In the genomic region with DNA sequence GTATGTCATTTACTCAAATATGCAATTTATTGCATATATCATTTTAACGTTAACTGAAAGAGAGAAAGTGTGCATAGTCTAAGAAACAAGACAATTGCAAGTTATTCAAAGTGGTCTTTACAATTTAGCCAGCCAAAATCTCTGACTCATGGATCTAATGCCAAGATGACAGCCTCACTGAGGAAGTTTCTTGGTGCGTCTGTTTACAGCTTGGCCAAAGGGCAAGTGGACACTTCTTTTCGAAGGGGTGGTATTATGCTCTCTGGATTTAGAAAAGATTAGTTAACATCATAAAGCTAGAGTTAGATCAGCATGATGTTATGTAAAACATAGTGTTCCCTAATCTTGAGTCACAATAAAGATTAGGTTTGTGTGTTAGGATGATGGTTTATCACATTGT, we compare ENCODE assay signal across 15 cellular contexts. TPM values are rescaled to one million over a fixed set of nuclear protein-coding genes. Genes with fewer than 3 reads are reported as not detected.
DNase-seq lines count a peak whose midpoint lies in the region; ATAC-seq and TF ChIP-seq lines count a peak whose summit lies in the region.
"Had no signal": no experiment of that assay in that cellular context is flagged by ENCODE, and none has a peak within 500 bp of the region (broad histone marks: within the 10 kb centered on the region; RNA-seq: fewer than 3 reads in every experiment).

No MANE protein-coding gene starts in this region.

- H3K9me3 ChIP-seq in parathyroid adenoma (ENCODE audit: control insufficient read depth, low read length) (no peaks in the 10 kb centered on the region), spleen (peaks cover 0 to 11% (median 7%) of the 10 kb centered on the region in 8 donors)

- POLR2A ChIA-PET in activated B cell treated with CpG ODN at 0.5 μM for 24 hours (lab: Charles Lee), result interaction anchor here (1.7 to 8.2 kb wide), 5 partner anchors 36 to 107 kb away, joined by 3 to 105 read pairs (median 8); a partner anchor contains a TSS

- peaks cover 53% of the 10 kb centered on the region for H3K4me1 Mint-ChIP-seq in CD14-positive monocyte
- H3K4me1 Mint-ChIP-seq in activated B cell treated with CpG ODN at 0.5 μM for 24 hours, result peaks cover 67% of the 10 kb centered on the region
- peaks cover 12% of the 10 kb centered on the region for H3K4me1 Mint-ChIP-seq in glutamatergic neuron (ENCODE audit: low read depth, unreplicated experiment)

- 76 to 87% (median 79%) methylated on average over 3 of the region's 3 CpGs for WGBS in spleen, 5 donors

- no peak for TF ChIP-seq POLR2A in spleen (IDR thresholded peaks at IDR 0.05)

- H3K27ac ChIP-seq in parathyroid adenoma, result no peak overlapping the region
- H3K27ac ChIP-seq in spleen, result peak overlapping the region in 3 of 8 donors; percentile 78 to 91 (median 81)
- H3K27ac ChIP-seq: BLaER1 had no signal

- CTCF ChIA-PET in activated B cell treated with CpG ODN at 0.5 μM for 24 hours (lab: Charles Lee), result interaction anchor here (1.1 to 2.0 kb wide), 3 partner anchors 111 to 157 kb away, joined by 4 to 14 read pairs (median 7); no protein-coding TSS in a partner anchor

- H3K4me3 ChIP-seq in parathyroid adenoma (ENCODE audit: low read depth, low read length) (no peak overlapping the region), spleen (no peak overlapping the region), foreskin fibroblast (ENCODE audit: low read depth in 1 of 2, low read length in 2 of 2) (no peak overlapping the region)
- H3K4me3 ChIP-seq: BLaER1 had no signal

- no peaks in the 10 kb centered on the region for H3K79me2 ChIP-seq in parathyroid adenoma

- TF ChIP-seq CTCF in CD14-positive monocyte (IDR thresholded peaks at IDR 0.05), result no peak
- TF ChIP-seq CTCF in activated B cell treated with CpG ODN at 0.5 μM for 24 hours (IDR thresholded peaks at IDR 0.05), result no peak
- no peak for TF ChIP-seq CTCF in glutamatergic neuron (IDR thresholded peaks at IDR 0.05; ENCODE audit: partially characterized antibody, unreplicated experiment)
- TF ChIP-seq CTCF in parathyroid adenoma (IDR thresholded peaks at IDR 0.05), result no peak
- no peak for TF ChIP-seq CTCF in spleen (IDR thresholded peaks at IDR 0.05 in 8 of 11, conservative IDR thresholded peaks at IDR 0.05 in 3 of 11)
- no peak for TF ChIP-seq CTCF in foreskin fibroblast (IDR thresholded peaks at IDR 0.05; ENCODE audit: low read depth, low read length)

- peaks cover 21% of the 10 kb centered on the region for H3K4me1 ChIP-seq in parathyroid adenoma
- peaks cover 4 to 65% (median 17%) of the 10 kb centered on the region in 6 donors for H3K4me1 ChIP-seq in spleen

- H3K9me3 Mint-ChIP-seq in CD14-positive monocyte (peaks cover 0 to 10% (median 4%) of the 10 kb centered on the region in 7 donors), activated B cell treated with CpG ODN at 0.5 μM for 24 hours (peaks cover under 1% of the 10 kb centered on the region), glutamatergic neuron (ENCODE audit: unreplicated experiment) (peaks cover 4% of the 10 kb centered on the region)

- H2AFZ ChIP-seq in parathyroid adenoma, result peak overlapping the region; percentile 40

- intact Hi-C loops in CD14-positive monocyte (cut with micrococcal nuclease) (loop anchor here (5.0 kb wide), 2 partner anchors 50 to 70 kb away; no protein-coding TSS in a partner anchor), activated B cell treated with CpG ODN at 0.5 μM for 24 hours (cut with micrococcal nuclease) (loop anchor here (2.0 kb wide), 1 partner anchor 51 kb away; a partner anchor contains a TSS), spleen (cut with DNase I; ENCODE audit: low total_unique reads) (loop anchor here (10.0 kb wide), 1 partner anchor 157 kb away; no protein-coding TSS in a partner anchor)

- H3K27me3 ChIP-seq in parathyroid adenoma (ENCODE audit: control insufficient read depth, insufficient read depth, low read length) (no peaks in the 10 kb centered on the region), spleen (replicated peaks in 1 of 7) (no peaks in the 10 kb centered on the region)
- H3K27me3 ChIP-seq: BLaER1 had no signal

- no peak for ATAC-seq in activated B cell treated with CpG ODN at 0.5 μM for 24 hours (ENCODE audit: low read depth)
- no peak for ATAC-seq in HG02571 (IDR thresholded peaks at IDR 0.05; ENCODE audit: unreplicated experiment)

- no peak overlapping the region for H3K4me2 ChIP-seq in parathyroid adenoma (ENCODE audit: low read length)
- H3K4me2 ChIP-seq: BLaER1 had no signal

- H3K27ac Mint-ChIP-seq in CD14-positive monocyte (peak overlapping the region; percentile 89 to 97 (median 96)), activated B cell treated with CpG ODN at 0.5 μM for 24 hours (peak overlapping the region; percentile 59), glutamatergic neuron (ENCODE audit: unreplicated experiment) (peak overlapping the region; percentile 67)
- H3K27ac Mint-ChIP-seq: HFFc6 had no signal

- H3K27me3 Mint-ChIP-seq in CD14-positive monocyte (ENCODE audit: low read depth in 3 of 3) (no peaks in the 10 kb centered on the region), activated B cell treated with CpG ODN at 0.5 μM for 24 hours (no peaks in the 10 kb centered on the region), glutamatergic neuron (ENCODE audit: unreplicated experiment) (no peaks in the 10 kb centered on the region)

- H3K36me3 ChIP-seq in parathyroid adenoma (ENCODE audit: control insufficient read depth, insufficient read depth, low read length), result no peaks in the 10 kb centered on the region
- no peaks in the 10 kb centered on the region for H3K36me3 ChIP-seq in spleen
- H3K36me3 ChIP-seq: BLaER1 had no signal

- no peak for DNase-seq in CD14-positive monocyte (ENCODE audit: low spot score)
- no peak for DNase-seq in activated B cell treated with CpG ODN at 0.5 μM for 24 hours
- no peak for DNase-seq in glutamatergic neuron
- no peak for DNase-seq in spleen
- no peak for DNase-seq in foreskin fibroblast
- no peak for DNase-seq in occipital lobe (lab: John Stamatoyannopoulos, UW)
- DNase-seq: HFFc6, KBM-7, NCI-H1092, NCI-H510A treated with DMSO at 0.1 percent for 48 hours, NCI-H82, Right ventricle myocardium superior had no signal

- H3K9ac ChIP-seq in parathyroid adenoma, result no peak overlapping the region
- H3K9ac ChIP-seq: BLaER1 had no signal

- peaks cover 0 to 1% of the 10 kb centered on the region in 2 donors for H3K36me3 Mint-ChIP-seq in CD14-positive monocyte
- H3K36me3 Mint-ChIP-seq in activated B cell treated with CpG ODN at 0.5 μM for 24 hours (ENCODE audit: low read depth), result no peaks in the 10 kb centered on the region
- peaks cover 11% of the 10 kb centered on the region for H3K36me3 Mint-ChIP-seq in glutamatergic neuron (ENCODE audit: unreplicated experiment)

- H3K4me3 Mint-ChIP-seq in CD14-positive monocyte, result peak overlapping the region in 1 of 2 donors; percentile 15
- H3K4me3 Mint-ChIP-seq in activated B cell treated with CpG ODN at 0.5 μM for 24 hours, result no peak overlapping the region
- no peak overlapping the region for H3K4me3 Mint-ChIP-seq in glutamatergic neuron (ENCODE audit: unreplicated experiment)
- H3K4me3 Mint-ChIP-seq: HFFc6 had no signal

RNA-seq across cellular contexts. Expression of a gene that starts 51.4 kb away (rescaled TPM):
- 1 to 10 TPM; 2.2 to 2.9 TPM for polyA plus RNA-seq in CD14-positive monocyte
- 13.7 and 17.9 TPM in 2 replicates for total RNA-seq in activated B cell treated with CpG ODN at 0.5 μM for 24 hours
- 5.2 TPM for total RNA-seq in glutamatergic neuron (ENCODE audit: unreplicated experiment)
- total RNA-seq in spleen, result 10 to 100 TPM in 2 of 7 donors, 1 to 10 TPM in 5; 7.2 to 17.1 (median 8.0) TPM
- polyA plus RNA-seq in spleen, result 1 to 10 TPM; 1.1 to 1.4 (median 1.2) TPM
- total RNA-seq in occipital lobe, result 113 TPM
